ENCODE assay signal across 25 cellular contexts in the genomic region with DNA sequence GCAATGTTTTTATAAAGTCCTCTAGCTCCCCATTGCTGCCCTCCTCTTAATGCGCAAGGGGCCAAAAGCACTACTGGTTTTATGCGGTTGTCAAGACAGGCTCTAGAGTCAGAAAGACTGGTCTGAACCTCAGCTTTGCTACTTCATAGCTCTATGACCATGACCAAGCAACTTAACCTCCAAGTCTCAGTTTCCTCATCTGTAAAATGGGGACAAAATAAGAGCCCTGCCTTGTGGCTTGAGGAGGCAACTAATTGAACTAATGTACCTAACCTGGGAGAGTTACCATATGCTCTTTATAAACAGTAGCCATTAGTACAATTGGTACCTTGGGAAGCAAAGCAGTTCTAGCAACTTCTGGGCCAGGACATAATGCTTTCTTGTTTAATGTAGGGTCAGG. TPM values are rescaled to one million over a fixed set of nuclear protein-coding genes. Genes with fewer than 3 reads are reported as not detected.
A peak's percentile ranks its signal among the peaks of the same experiment; 100 is the strongest.
DNase-seq lines count a peak whose midpoint lies in the region; ATAC-seq, FAIRE-seq and TF ChIP-seq lines count a peak whose summit lies in the region.
"Had no signal": no experiment of that assay in that cellular context is flagged by ENCODE, and none has a peak within 500 bp of the region (broad histone marks: within the 10 kb centered on the region; RNA-seq: fewer than 3 reads in every experiment).

No MANE protein-coding gene starts in this region.

- ATAC-seq in HepG2, result no peak
- ATAC-seq in right lobe of liver, result no peak
- no peak for ATAC-seq in activated naive CD8-positive, alpha-beta T cell treated with anti-CD3 and anti-CD28 coated beads, Interleukin-2, amount 10 ng/mL, durations not matched to agents 7 days and 5 days (ENCODE audit: low read depth)
- no peak for ATAC-seq in naive thymus-derived CD8-positive, alpha-beta T cell
- no peak for ATAC-seq in GM21423 (IDR thresholded peaks at IDR 0.05; ENCODE audit: unreplicated experiment)
- ATAC-seq: left lobe of liver had no signal

- FAIRE-seq in HepG2 (lab: Jason Lieb, UNC), result no peak
- FAIRE-seq: frontal cortex, GM12891 had no signal

- peaks cover 25% of the 10 kb centered on the region for H3K4me1 Mint-ChIP-seq in activated naive CD8-positive, alpha-beta T cell treated with anti-CD3 and anti-CD28 coated beads, Interleukin-2, amount 10 ng/mL, durations not matched to agents 7 days and 5 days
- peaks cover 20 to 38% (median 31%) of the 10 kb centered on the region in 4 donors for H3K4me1 Mint-ChIP-seq in naive thymus-derived CD8-positive, alpha-beta T cell

- no peak overlapping the region for H2AFZ ChIP-seq in HepG2 (ENCODE audit: low read length)

- H3K9me3 ChIP-seq in HepG2 (ENCODE audit: low read length) (no peaks in the 10 kb centered on the region), right lobe of liver (no peaks in the 10 kb centered on the region), thyroid gland (no peaks in the 10 kb centered on the region)
- H3K9me3 ChIP-seq: SJCRH30, testis, uterus had no signal

- H3K9ac ChIP-seq in HepG2 (ENCODE audit: insufficient read depth, low read depth, low read length), result no peak overlapping the region

- peak overlapping the region; percentile 55 for H3K27ac Mint-ChIP-seq in activated naive CD8-positive, alpha-beta T cell treated with anti-CD3 and anti-CD28 coated beads, Interleukin-2, amount 10 ng/mL, durations not matched to agents 7 days and 5 days
- peak overlapping the region in 9 of 10 donors; percentile 41 to 88 (median 73) for H3K27ac Mint-ChIP-seq in naive thymus-derived CD8-positive, alpha-beta T cell

- no peak for TF ChIP-seq RAD21 in HepG2 (CRISPR knock-in tag; IDR thresholded peaks at IDR 0.05)

- H3K27me3 ChIP-seq in HepG2 (ENCODE audit: control insufficient read depth in 1 of 2, insufficient read depth in 2 of 2, low read length in 2 of 2) (no peaks in the 10 kb centered on the region; a peak in 1 of 5 replicates), right lobe of liver (no peaks in the 10 kb centered on the region), thyroid gland (no peaks in the 10 kb centered on the region)
- H3K27me3 ChIP-seq: cardiac muscle cell, SJCRH30, testis, uterus had no signal

- H3K4me2 ChIP-seq in HepG2 (ENCODE audit: low read depth, low read length), result no peak overlapping the region

- DNase-seq in HepG2 (ENCODE audit: low spot score) (no peak), right lobe of liver (no peak), thyroid gland (no peak), 8988T (no peak), DMS 273 treated with DMSO at 0.1 percent for 48 hours (lab: John Stamatoyannopoulos, UW) (no peak)
- DNase-seq in activated naive CD8-positive, alpha-beta T cell treated with anti-CD3 and anti-CD28 coated beads, Interleukin-2, amount 10 ng/mL, durations not matched to agents 7 days and 5 days, result no peak
- DNase-seq in naive thymus-derived CD8-positive, alpha-beta T cell, result no peak
- DNase-seq: activated CD4-positive, alpha-beta memory T cell treated with anti-CD3 and anti-CD28 coated beads for 36 hours; activated gamma-delta T cell treated with Interleukin-2 at 50 U/mL for 16 hours; aorta; GOT3; hippocampal formation; Kasumi-1; NCI-H1436 treated with DMSO at 0.1 percent for 48 hours; NCI-H2107; NCI-H748 treated with DMSO at 0.1 percent for 48 hours; SJCRH30; testis; uterus had no signal

- CTCF ChIA-PET in HepG2 (lab: Yijun Ruan, JAX; ENCODE audit: low intra/inter-chr PET ratio, low total read pairs), result no interaction called here

- WGBS in HepG2 (ENCODE audit: low lambda C conversion rate), result 98% methylated on average over 2 of the region's 2 CpGs
- WGBS in right lobe of liver (ENCODE audit: insufficient coverage, low coverage, low lambda C conversion rate, missing lambda C conversion rate), result 94% methylated on average over 2 of the region's 2 CpGs
- WGBS in thyroid gland, 2 donors, result 98% methylated on average over 2 of the region's 2 CpGs

- no peaks in the 10 kb centered on the region for H3K9me3 Mint-ChIP-seq in activated naive CD8-positive, alpha-beta T cell treated with anti-CD3 and anti-CD28 coated beads, Interleukin-2, amount 10 ng/mL, durations not matched to agents 7 days and 5 days
- no peaks in the 10 kb centered on the region for H3K9me3 Mint-ChIP-seq in naive thymus-derived CD8-positive, alpha-beta T cell
- H3K9me3 Mint-ChIP-seq: activated CD4-positive, alpha-beta memory T cell treated with anti-CD3 and anti-CD28 coated beads for 36 hours had no signal

- TF ChIP-seq CTCF in HepG2 (CRISPR knock-in tag; IDR thresholded peaks at IDR 0.05) (no peak), right lobe of liver (IDR thresholded peaks at IDR 0.05) (no peak), thyroid gland (IDR thresholded peaks at IDR 0.05) (no peak)

- intact Hi-C loops in HepG2 (cut with micrococcal nuclease; ENCODE audit: unreplicated experiment), result no loop called here
- intact Hi-C loops in right lobe of liver (cut with DNase I), result loop anchor here (5.0 to 10.0 kb wide), 3 partner anchors 41 to 124 kb away; no protein-coding TSS in a partner anchor
- intact Hi-C loops in thyroid gland (cut with DNase I), result no loop called here

- TF ChIP-seq POLR2A in HepG2 (IDR thresholded peaks at IDR 0.05; ENCODE audit: insufficient read depth in 1 of 2, low read depth in 2 of 2, low read length in 2 of 2), result no peak
- TF ChIP-seq POLR2A in right lobe of liver (IDR thresholded peaks at IDR 0.05), result no peak
- no peak for TF ChIP-seq POLR2A in thyroid gland (IDR thresholded peaks at IDR 0.05)

- H3K36me3 ChIP-seq in HepG2 (replicated peaks in 1 of 2; ENCODE audit: control insufficient read depth in 1 of 2, insufficient read depth in 2 of 2, low read length in 2 of 2), result peaks cover 39 to 81% of the 10 kb centered on the region in 2 experiments
- peaks cover 9 to 72% (median 41%) of the 10 kb centered on the region in 4 donors for H3K36me3 ChIP-seq in right lobe of liver
- H3K36me3 ChIP-seq in thyroid gland, result peaks cover 24 to 28% of the 10 kb centered on the region in 2 donors
- H3K36me3 ChIP-seq: uterus had no signal

- H4K20me1 ChIP-seq in HepG2 (ENCODE audit: insufficient read depth, low read length), result no peaks in the 10 kb centered on the region; the same call in 1 of the 2 replicates

- peaks cover 42% of the 10 kb centered on the region for H3K36me3 Mint-ChIP-seq in activated naive CD8-positive, alpha-beta T cell treated with anti-CD3 and anti-CD28 coated beads, Interleukin-2, amount 10 ng/mL, durations not matched to agents 7 days and 5 days
- H3K36me3 Mint-ChIP-seq in naive thymus-derived CD8-positive, alpha-beta T cell, result peaks cover 4 to 90% (median 31%) of the 10 kb centered on the region in 3 donors

- TF ChIP-seq EP300 in HepG2 (IDR thresholded peaks at IDR 0.05; ENCODE audit: low read depth in 2 of 2, low read length in 2 of 2) (no peak), HepG2 (CRISPR knock-in tag; IDR thresholded peaks at IDR 0.05; ENCODE audit: borderline replicate concordance) (no peak)

- H3K4me3 Mint-ChIP-seq in activated naive CD8-positive, alpha-beta T cell treated with anti-CD3 and anti-CD28 coated beads, Interleukin-2, amount 10 ng/mL, durations not matched to agents 7 days and 5 days, result no peak overlapping the region
- no peak overlapping the region for H3K4me3 Mint-ChIP-seq in naive thymus-derived CD8-positive, alpha-beta T cell
- H3K4me3 Mint-ChIP-seq: activated CD4-positive, alpha-beta memory T cell treated with anti-CD3 and anti-CD28 coated beads for 36 hours had no signal

- no peaks in the 10 kb centered on the region for H3K79me2 ChIP-seq in HepG2 (ENCODE audit: insufficient read depth, low read length)

- H3K4me3 ChIP-seq in HepG2 (replicated peaks in 1 of 3; ENCODE audit: insufficient read depth in 1 of 3, low read depth in 2 of 3, low read length in 3 of 3) (no peak overlapping the region), right lobe of liver (no peak overlapping the region), thyroid gland (replicated peaks in 1 of 3) (no peak overlapping the region)
- H3K4me3 ChIP-seq: cardiac muscle cell, SJCRH30, testis, uterus had no signal

- H3K27ac ChIP-seq in HepG2 (ENCODE audit: extremely low read length, insufficient read depth, low read length) (no peak overlapping the region), right lobe of liver (no peak overlapping the region), thyroid gland (peak overlapping the region; percentile 41 to 61 (median 60))
- H3K27ac ChIP-seq: HL-60, SJCRH30, testis, uterus had no signal

- no peaks in the 10 kb centered on the region for H3K27me3 Mint-ChIP-seq in activated naive CD8-positive, alpha-beta T cell treated with anti-CD3 and anti-CD28 coated beads, Interleukin-2, amount 10 ng/mL, durations not matched to agents 7 days and 5 days
- H3K27me3 Mint-ChIP-seq in naive thymus-derived CD8-positive, alpha-beta T cell, result no peaks in the 10 kb centered on the region
- H3K27me3 Mint-ChIP-seq: activated CD4-positive, alpha-beta memory T cell treated with anti-CD3 and anti-CD28 coated beads for 36 hours had no signal

- H3K4me1 ChIP-seq in HepG2 (ENCODE audit: insufficient read depth, low read length) (no peaks in the 10 kb centered on the region), right lobe of liver (peaks cover 0 to 8% (median 0%) of the 10 kb centered on the region in 4 donors), thyroid gland (peaks cover 7 to 35% of the 10 kb centered on the region in 2 donors)
- H3K4me1 ChIP-seq: SJCRH30, testis, uterus had no signal

- BruUV-seq in HepG2 (replicated peaks; lab: Mats Ljungman, UMichigan), result no TSS peak

- in situ Hi-C loops in HepG2 (cut with HindIII; ENCODE audit: extremely low pct_ligation_motif_present, low pct_unique_long_range_greater_than_20kb), result loop anchor here (5.0 to 10.0 kb wide), 2 partner anchors 41 to 114 kb away; no protein-coding TSS in a partner anchor

- POLR2A ChIA-PET in HepG2 (lab: Yijun Ruan, JAX), result no interaction called here
- POLR2A ChIA-PET in activated naive CD8-positive, alpha-beta T cell treated with anti-CD3 and anti-CD28 coated beads, Interleukin-2, amount 10 ng/mL, durations not matched to agents 7 days and 5 days (lab: Charles Lee), result no interaction called here
- POLR2A ChIA-PET in naive thymus-derived CD8-positive, alpha-beta T cell (lab: Charles Lee), result interaction anchor here (0.6 kb wide), 1 partner anchor 153 kb away, joined by 5 read pairs; no protein-coding TSS in a partner anchor

RNA-seq across cellular contexts. Expression of a gene that starts 36.5 kb away (rescaled TPM):
- total RNA-seq in HepG2 (2016; rRNA removed; fragmentation: Illumina TruSeq; extraction: Trizol), result 125 and 154 TPM in 2 replicates
- total RNA-seq in HepG2 (2016; cell fraction: cytosol; rRNA removed; fragmentation: Illumina TruSeq; extraction: Trizol; ENCODE audit: low read depth), result 13.0 and 15.5 TPM in 2 replicates
- 125 and 156 TPM in 2 replicates for total RNA-seq in HepG2 (2016; cell fraction: insoluble cytoplasmic fraction; rRNA removed; fragmentation: Illumina TruSeq; extraction: Trizol)
- 28.1 and 29.3 TPM in 2 replicates for total RNA-seq in HepG2 (2016; cell fraction: membrane; rRNA removed; fragmentation: Illumina TruSeq; extraction: Trizol)
- 84.2 and 86.1 TPM in 2 replicates for total RNA-seq in HepG2 (2016; cell fraction: nucleus; rRNA removed; fragmentation: Illumina TruSeq; extraction: Trizol)
- polyA plus RNA-seq in HepG2 (2011; rRNA removed), result 103 and 120 TPM in 2 replicates
- polyA plus RNA-seq in HepG2 (2011; cell fraction: cytosol; rRNA removed), result 124 and 134 TPM in 2 replicates
- 132 and 143 TPM in 2 replicates for polyA plus RNA-seq in HepG2 (2011; cell fraction: nucleus; rRNA removed)
- polyA plus RNA-seq in HepG2 (2012), result 69.6 and 82.1 TPM in 2 replicates
- 9.6 and 11.8 TPM in 2 replicates for polyA plus RNA-seq in HepG2 (2016; cell fraction: cytosol; fragmentation: Illumina TruSeq; extraction: Trizol; ENCODE audit: low read depth)
- polyA plus RNA-seq in HepG2 (2016; cell fraction: insoluble cytoplasmic fraction; fragmentation: Illumina TruSeq; extraction: Trizol; ENCODE audit: low read depth), result 126 and 134 TPM in 2 replicates
- 18.1 and 19.2 TPM in 2 replicates for polyA plus RNA-seq in HepG2 (2016; cell fraction: membrane; fragmentation: Illumina TruSeq; extraction: Trizol; ENCODE audit: low read depth)
- 81.8 and 98.3 TPM in 2 replicates for polyA plus RNA-seq in HepG2 (2016; cell fraction: nucleus; fragmentation: Illumina TruSeq; extraction: Trizol; ENCODE audit: insufficient read depth, low read depth)
- 67.1 and 157 TPM in 2 replicates for polyA minus RNA-seq in HepG2 (2011; rRNA and poly(A)+ RNA removed; ENCODE audit: low replicate concordance)
- polyA minus RNA-seq in HepG2 (2011; cell fraction: cytosol; rRNA and poly(A)+ RNA removed), result 96.9 and 110 TPM in 2 replicates
- polyA minus RNA-seq in HepG2 (2011; cell fraction: nucleus; rRNA and poly(A)+ RNA removed), result 81.6 and 116 TPM in 2 replicates
- 100 to 1,000 TPM; 143 to 236 (median 165) TPM for total RNA-seq in right lobe of liver
- 100 to 1,000 TPM; 518 to 538 TPM for total RNA-seq in activated naive CD8-positive, alpha-beta T cell treated with anti-CD3 and anti-CD28 coated beads, Interleukin-2, amount 10 ng/mL, durations not matched to agents 7 days and 5 days
- 100 to 1,000 TPM; 334 to 359 TPM for total RNA-seq in naive thymus-derived CD8-positive, alpha-beta T cell
- 100 to 1,000 TPM; 242 to 318 (median 254) TPM for polyA plus RNA-seq in naive thymus-derived CD8-positive, alpha-beta T cell
- 100 to 1,000 TPM; 122 to 283 (median 180) TPM for total RNA-seq in thyroid gland

RNA-seq across cellular contexts. Expression of a gene that starts 40.3 kb away (rescaled TPM):
- total RNA-seq in HepG2 (2016; rRNA removed; fragmentation: Illumina TruSeq; extraction: Trizol), result 26.2 and 29.8 TPM in 2 replicates
- total RNA-seq in HepG2 (2016; cell fraction: cytosol; rRNA removed; fragmentation: Illumina TruSeq; extraction: Trizol; ENCODE audit: low read depth), result 11.3 and 13.0 TPM in 2 replicates
- 22.8 and 24.5 TPM in 2 replicates for total RNA-seq in HepG2 (2016; cell fraction: insoluble cytoplasmic fraction; rRNA removed; fragmentation: Illumina TruSeq; extraction: Trizol)
- total RNA-seq in HepG2 (2016; cell fraction: membrane; rRNA removed; fragmentation: Illumina TruSeq; extraction: Trizol), result 28.9 and 33.7 TPM in 2 replicates
- total RNA-seq in HepG2 (2016; cell fraction: nucleus; rRNA removed; fragmentation: Illumina TruSeq; extraction: Trizol), result 16.2 and 22.2 TPM in 2 replicates
- polyA plus RNA-seq in HepG2 (2011; rRNA removed), result 45.9 and 48.7 TPM in 2 replicates
- 40.8 and 45.3 TPM in 2 replicates for polyA plus RNA-seq in HepG2 (2011; cell fraction: cytosol; rRNA removed)
- polyA plus RNA-seq in HepG2 (2011; cell fraction: nucleus; rRNA removed), result 57.3 and 59.8 TPM in 2 replicates
- 52.5 and 57.8 TPM in 2 replicates for polyA plus RNA-seq in HepG2 (2012)
- 16.8 and 17.8 TPM in 2 replicates for polyA plus RNA-seq in HepG2 (2016; cell fraction: cytosol; fragmentation: Illumina TruSeq; extraction: Trizol; ENCODE audit: low read depth)
- polyA plus RNA-seq in HepG2 (2016; cell fraction: insoluble cytoplasmic fraction; fragmentation: Illumina TruSeq; extraction: Trizol; ENCODE audit: low read depth), result 26.4 and 35.7 TPM in 2 replicates
- 31.5 and 33.1 TPM in 2 replicates for polyA plus RNA-seq in HepG2 (2016; cell fraction: membrane; fragmentation: Illumina TruSeq; extraction: Trizol; ENCODE audit: low read depth)
- polyA plus RNA-seq in HepG2 (2016; cell fraction: nucleus; fragmentation: Illumina TruSeq; extraction: Trizol; ENCODE audit: insufficient read depth, low read depth), result 29.8 and 34.0 TPM in 2 replicates
- polyA minus RNA-seq in HepG2 (2011; rRNA and poly(A)+ RNA removed; ENCODE audit: low replicate concordance), result 45.2 and 73.0 TPM in 2 replicates
- polyA minus RNA-seq in HepG2 (2011; cell fraction: cytosol; rRNA and poly(A)+ RNA removed), result 45.8 and 51.1 TPM in 2 replicates
- polyA minus RNA-seq in HepG2 (2011; cell fraction: nucleus; rRNA and poly(A)+ RNA removed), result 50.0 and 60.3 TPM in 2 replicates
- total RNA-seq in right lobe of liver, result 100 to 1,000 TPM in 1 of 6 experiments, 10 to 100 TPM in 5; 70.1 to 155 (median 79.1) TPM
- total RNA-seq in activated naive CD8-positive, alpha-beta T cell treated with anti-CD3 and anti-CD28 coated beads, Interleukin-2, amount 10 ng/mL, durations not matched to agents 7 days and 5 days, result 100 to 1,000 TPM; 172 to 176 TPM
- 100 to 1,000 TPM; 138 to 140 TPM for total RNA-seq in naive thymus-derived CD8-positive, alpha-beta T cell
- 10 to 100 TPM; 25.6 to 37.5 (median 29.8) TPM for polyA plus RNA-seq in naive thymus-derived CD8-positive, alpha-beta T cell
- total RNA-seq in thyroid gland, result 100 to 1,000 TPM in 1 of 4 donors, 10 to 100 TPM in 3; 74.4 to 115 (median 94.7) TPM

Comparison
In these comparisons a context has a peak if more than half of its experiments do, and no peak if none do; other contexts are left out.
1. intact Hi-C loops: an anchor here in right lobe of liver (5.0 to 10.0 kb wide); none called in HepG2 and thyroid gland.
2. H3K27ac ChIP-seq: peak in thyroid gland (3 of 3); none in HepG2 (single experiment) and right lobe of liver (0 of 3).